ENCODE assay signal across 1 cellular context in genomic region chr9:70257512-70257911, GRCh38.
TF ChIP-seq lines count a peak whose summit lies in the region.

No MANE protein-coding gene starts in this region.

TF ChIP-seq in GM12878, 131 proteins besides CTCF, POLR2A, EP300 and RAD21 (continued from another document):
- TF ChIP-seq ATF7 (IDR thresholded peaks at IDR 0.05; ENCODE audit: low read depth) (no peak), ATF3 (IDR thresholded peaks at IDR 0.05; ENCODE audit: borderline replicate concordance, extremely low read depth, low read depth, low read length) (no peak), SP1 (IDR thresholded peaks at IDR 0.05; ENCODE audit: low read depth, low read length) (no peak), HCFC1 (IDR thresholded peaks at IDR 0.05; ENCODE audit: low read length) (no peak), TCF7 (IDR thresholded peaks at IDR 0.05; ENCODE audit: borderline replicate concordance) (no peak), ZNF687 (IDR thresholded peaks at IDR 0.05) (no peak), CREB1 (IDR thresholded peaks at IDR 0.05; ENCODE audit: low read depth) (no peak), E2F8 (IDR thresholded peaks at IDR 0.05; ENCODE audit: low read depth, partially characterized antibody) (no peak), MYC (IDR thresholded peaks at IDR 0.05; ENCODE audit: insufficient read depth, insufficient read length, insufficient replicate concordance, low read length, severe bottlenecking) (no peak), HDGF (IDR thresholded peaks at IDR 0.05) (no peak)
TF ChIP-seq in GM12878: peak in this region for 0.
